ENCODE assay signal across 21 cellular contexts in genomic region chr12:111505601-111506036, GRCh38.
A peak's percentile ranks its signal among the peaks of the same experiment; 100 is the strongest.
DNase-seq lines count a peak whose midpoint lies in the region; ATAC-seq and TF ChIP-seq lines count a peak whose summit lies in the region.
"Had no signal": no experiment of that assay in that cellular context is flagged by ENCODE, and none has a peak within 500 bp of the region (broad histone marks: within the 10 kb centered on the region; RNA-seq: fewer than 3 reads in every experiment).

No MANE protein-coding gene starts in this region.

- peak overlapping the region; percentile 55 for H3K27ac Mint-ChIP-seq in activated T-cell treated with anti-CD3 and anti-CD28 coated beads, Interleukin-2, amount 50 U/mL, for 72 hours
- H3K27ac Mint-ChIP-seq in activated T-cell treated with anti-CD3 and anti-CD28 coated beads, Interleukin-2, amount 50 U/mL, for 24 hours: no peak overlapping the region
- peak overlapping the region; percentile 1 to 26 for H3K27ac Mint-ChIP-seq in T-cell
- no peak overlapping the region for H3K27ac Mint-ChIP-seq in stimulated activated naive CD8-positive, alpha-beta T cell treated with anti-CD3 and anti-CD28 coated beads, Interleukin-15, Interleukin-2, amounts not matched to agents 100 ng/mL and 50 ng/mL, for 24 hours

- no peaks in the 10 kb centered on the region for H3K27me3 ChIP-seq in foreskin keratinocyte
- H3K27me3 ChIP-seq: adrenal gland, suprapubic skin had no signal

- TF ChIP-seq CTCF in epithelial cell of proximal tubule (conservative IDR thresholded peaks at IDR 0.05; ENCODE audit: low read depth, low read length) (peak; percentile 16), foreskin keratinocyte (conservative IDR thresholded peaks at IDR 0.05) (no peak), RWPE1 (conservative IDR thresholded peaks at IDR 0.05; ENCODE audit: low read depth) (no peak)

- peak; percentile 67 to 69 for ATAC-seq in activated T-cell treated with anti-CD3 and anti-CD28 coated beads, Interleukin-2, amount 50 U/mL, for 72 hours (replicated peaks in 1 of 2)
- no peak for ATAC-seq in T-cell (replicated peaks in 1 of 4)
- no peak for ATAC-seq in GM21367 (IDR thresholded peaks at IDR 0.05; ENCODE audit: unreplicated experiment)
- no peak for ATAC-seq in foreskin keratinocyte
- ATAC-seq: left cardiac atrium had no signal

- no peaks in the 10 kb centered on the region for H3K9me3 Mint-ChIP-seq in activated T-cell treated with anti-CD3 and anti-CD28 coated beads, Interleukin-2, amount 50 U/mL, for 72 hours
- H3K9me3 Mint-ChIP-seq in activated T-cell treated with anti-CD3 and anti-CD28 coated beads, Interleukin-2, amount 50 U/mL, for 24 hours: no peaks in the 10 kb centered on the region
- H3K9me3 Mint-ChIP-seq in T-cell: no peaks in the 10 kb centered on the region
- H3K9me3 Mint-ChIP-seq in stimulated activated naive CD8-positive, alpha-beta T cell treated with anti-CD3 and anti-CD28 coated beads, Interleukin-15, Interleukin-2, amounts not matched to agents 100 ng/mL and 50 ng/mL, for 24 hours: no peaks in the 10 kb centered on the region

- H3K4me3 Mint-ChIP-seq in activated T-cell treated with anti-CD3 and anti-CD28 coated beads, Interleukin-2, amount 50 U/mL, for 72 hours: no peak overlapping the region
- H3K4me3 Mint-ChIP-seq in activated T-cell treated with anti-CD3 and anti-CD28 coated beads, Interleukin-2, amount 50 U/mL, for 24 hours: no peak overlapping the region
- no peak overlapping the region for H3K4me3 Mint-ChIP-seq in T-cell
- H3K4me3 Mint-ChIP-seq in stimulated activated naive CD8-positive, alpha-beta T cell treated with anti-CD3 and anti-CD28 coated beads, Interleukin-15, Interleukin-2, amounts not matched to agents 100 ng/mL and 50 ng/mL, for 24 hours: peak overlapping the region; percentile 17

- H3K4me3 ChIP-seq in epithelial cell of proximal tubule (ENCODE audit: low read depth, low read length): no peak overlapping the region
- H3K4me3 ChIP-seq: adrenal gland, suprapubic skin had no signal

- H3K4me1 ChIP-seq in foreskin keratinocyte: no peaks in the 10 kb centered on the region
- H3K4me1 ChIP-seq: adrenal gland, suprapubic skin had no signal

- CTCF ChIA-PET in T-cell (lab: Charles Lee) (no interaction called here), RWPE1 (lab: Yijun Ruan, JAX) (no interaction called here)

- POLR2A ChIA-PET in T-cell (lab: Charles Lee): no interaction called here
- POLR2A ChIA-PET in RWPE1 (lab: Yijun Ruan, JAX; ENCODE audit: low non-redundant PET): no interaction called here

- peaks cover 11% of the 10 kb centered on the region for H3K4me1 Mint-ChIP-seq in activated T-cell treated with anti-CD3 and anti-CD28 coated beads, Interleukin-2, amount 50 U/mL, for 72 hours (ENCODE audit: low read depth)
- H3K4me1 Mint-ChIP-seq in activated T-cell treated with anti-CD3 and anti-CD28 coated beads, Interleukin-2, amount 50 U/mL, for 24 hours (ENCODE audit: low read depth): peaks cover 13% of the 10 kb centered on the region
- H3K4me1 Mint-ChIP-seq in T-cell: peaks cover 5 to 10% (median 10%) of the 10 kb centered on the region in 3 donors
- peaks cover 15% of the 10 kb centered on the region for H3K4me1 Mint-ChIP-seq in stimulated activated naive CD8-positive, alpha-beta T cell treated with anti-CD3 and anti-CD28 coated beads, Interleukin-15, Interleukin-2, amounts not matched to agents 100 ng/mL and 50 ng/mL, for 24 hours (ENCODE audit: low read depth)

- H3K27ac ChIP-seq in foreskin keratinocyte (no peak overlapping the region), RWPE1 (no peak overlapping the region)
- H3K27ac ChIP-seq: adrenal gland, suprapubic skin had no signal

- peaks cover 4 to 14% of the 10 kb centered on the region in 2 donors for H3K36me3 Mint-ChIP-seq in activated T-cell treated with anti-CD3 and anti-CD28 coated beads, Interleukin-2, amount 50 U/mL, for 72 hours (ENCODE audit: insufficient read depth in 2 of 2)
- H3K36me3 Mint-ChIP-seq in activated T-cell treated with anti-CD3 and anti-CD28 coated beads, Interleukin-2, amount 50 U/mL, for 24 hours (ENCODE audit: low read depth): peaks cover 74% of the 10 kb centered on the region
- peaks cover 32% of the 10 kb centered on the region for H3K36me3 Mint-ChIP-seq in T-cell
- H3K36me3 Mint-ChIP-seq in stimulated activated naive CD8-positive, alpha-beta T cell treated with anti-CD3 and anti-CD28 coated beads, Interleukin-15, Interleukin-2, amounts not matched to agents 100 ng/mL and 50 ng/mL, for 24 hours (ENCODE audit: low read depth): peaks cover 49% of the 10 kb centered on the region

- no peak for DNase-seq in activated T-cell treated with anti-CD3 and anti-CD28 coated beads, Interleukin-2, amount 50 U/mL, for 72 hours
- no peak for DNase-seq in activated T-cell treated with anti-CD3 and anti-CD28 coated beads, Interleukin-2, amount 50 U/mL, for 24 hours
- DNase-seq in T-cell: no peak
- DNase-seq in epithelial cell of proximal tubule (ENCODE audit: low read depth): no peak
- DNase-seq in foreskin keratinocyte: no peak
- no peak for DNase-seq in RWPE1 (ENCODE audit: low spot score)
- DNase-seq: activated CD4-positive, alpha-beta T cell treated with anti-CD3 and anti-CD28 coated beads for 1 hour; activated T-cell treated with anti-CD3 and anti-CD28 coated beads, Interleukin-2, amount 50 U/mL, for 48 hours; adrenal gland; central memory CD4-positive, alpha-beta T cell; effector CD8-positive, alpha-beta T cell; hypothalamus; IMR-90; left cardiac atrium; NCI-H2081; NCI-H510A; Right ventricle myocardium superior; stimulated activated CD4-positive, alpha-beta T cell treated with anti-CD3 and anti-CD28 coated beads, Interleukin-2, amount 100 ng/mL, for 48 hours had no signal

- no peaks in the 10 kb centered on the region for H3K27me3 Mint-ChIP-seq in activated T-cell treated with anti-CD3 and anti-CD28 coated beads, Interleukin-2, amount 50 U/mL, for 72 hours (ENCODE audit: low read depth)
- no peaks in the 10 kb centered on the region for H3K27me3 Mint-ChIP-seq in activated T-cell treated with anti-CD3 and anti-CD28 coated beads, Interleukin-2, amount 50 U/mL, for 24 hours
- no peaks in the 10 kb centered on the region for H3K27me3 Mint-ChIP-seq in T-cell
- no peaks in the 10 kb centered on the region for H3K27me3 Mint-ChIP-seq in stimulated activated naive CD8-positive, alpha-beta T cell treated with anti-CD3 and anti-CD28 coated beads, Interleukin-15, Interleukin-2, amounts not matched to agents 100 ng/mL and 50 ng/mL, for 24 hours

Comparison
In these comparisons a context has a peak if more than half of its experiments do, and no peak if none do; other contexts are left out.
1. H3K27ac Mint-ChIP-seq: peak in activated T-cell treated with anti-CD3 and anti-CD28 coated beads, Interleukin-2, amount 50 U/mL, for 72 hours (single experiment) and T-cell (2 of 2); none in activated T-cell treated with anti-CD3 and anti-CD28 coated beads, Interleukin-2, amount 50 U/mL, for 24 hours (single experiment) and stimulated activated naive CD8-positive, alpha-beta T cell treated with anti-CD3 and anti-CD28 coated beads, Interleukin-15, Interleukin-2, amounts not matched to agents 100 ng/mL and 50 ng/mL, for 24 hours (single experiment).
2. ATAC-seq: peak in activated T-cell treated with anti-CD3 and anti-CD28 coated beads, Interleukin-2, amount 50 U/mL, for 72 hours (2 of 2); none in T-cell (0 of 4), GM21367 (single experiment) and foreskin keratinocyte (single experiment).